Comparison of ENCODE assay signal across 20 cellular contexts in the genomic region with DNA sequence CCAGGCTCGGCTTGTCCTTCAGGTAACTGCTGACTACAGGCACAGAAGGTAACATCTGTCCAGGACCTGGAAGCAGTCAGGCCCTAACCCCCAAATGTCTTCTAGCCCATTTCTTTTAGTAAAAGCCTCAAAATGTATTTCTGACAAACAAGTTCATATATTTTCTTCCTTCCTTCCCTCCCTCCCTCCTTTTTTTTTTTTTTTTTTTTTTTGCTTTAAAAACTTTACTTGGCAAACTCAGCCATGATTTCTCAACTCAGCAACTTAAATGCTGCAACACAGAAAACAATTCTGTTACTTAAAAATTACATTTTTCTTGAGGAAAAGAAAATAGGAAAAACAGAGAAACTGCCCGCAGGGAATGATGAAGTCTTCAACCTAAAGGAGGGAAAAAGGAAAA. TPM values are rescaled to one million over a fixed set of nuclear protein-coding genes. Genes with fewer than 3 reads are reported as not detected.
DNase-seq lines count a peak whose midpoint lies in the region; ATAC-seq and TF ChIP-seq lines count a peak whose summit lies in the region.
"Had no signal": no experiment of that assay in that cellular context is flagged by ENCODE, and none has a peak within 500 bp of the region (broad histone marks: within the 10 kb centered on the region; RNA-seq: fewer than 3 reads in every experiment).

No MANE protein-coding gene starts in this region.

- H3K9me3 Mint-ChIP-seq in natural killer cell (no peaks in the 10 kb centered on the region), endodermal cell (no peaks in the 10 kb centered on the region)
- H3K9me3 Mint-ChIP-seq: CD14-positive monocyte had no signal

- H3K79me1 ChIP-seq in mesenchymal stem cell (replicated peaks; ENCODE audit: low read length, poor library complexity, severe bottlenecking), result peaks cover 37% of the 10 kb centered on the region

- H2BK120ac ChIP-seq in mesenchymal stem cell (ENCODE audit: low read depth, low read length), result no peak overlapping the region

- H2BK5ac ChIP-seq in mesenchymal stem cell (ENCODE audit: low read depth, low read length, poor library complexity, severe bottlenecking), result no peak overlapping the region

- H3K27me3 Mint-ChIP-seq in natural killer cell (ENCODE audit: low read depth in 2 of 2) (no peaks in the 10 kb centered on the region), endodermal cell (ENCODE audit: insufficient read depth) (no peaks in the 10 kb centered on the region)
- H3K27me3 Mint-ChIP-seq: activated CD4-positive, alpha-beta T cell treated with anti-CD3 and anti-CD28 coated beads for 36 hours had no signal

- no peak overlapping the region for H3K4me2 ChIP-seq in mesenchymal stem cell (ENCODE audit: low read length, poor library complexity, severe bottlenecking)

- no peak for TF ChIP-seq POLR2A in adrenal gland (IDR thresholded peaks at IDR 0.05)

- H2AK5ac ChIP-seq in mesenchymal stem cell (ENCODE audit: low read length, severe bottlenecking), result no peak overlapping the region

- no peak overlapping the region for H3K18ac ChIP-seq in mesenchymal stem cell (ENCODE audit: low read depth in 1 of 2, low read length in 2 of 2)

- H3K4me1 ChIP-seq in left ventricle myocardium inferior (peaks cover 100% of the 10 kb centered on the region), adrenal gland (replicated peaks in 1 of 2) (peaks cover 21 to 66% of the 10 kb centered on the region in 2 donors), mesenchymal stem cell (ENCODE audit: control insufficient read depth, insufficient read depth, low read depth, low read length) (peaks cover 11% of the 10 kb centered on the region), endodermal cell (ENCODE audit: control insufficient read depth, insufficient read depth, low read length) (peaks cover 3% of the 10 kb centered on the region)

- no peak overlapping the region for H3K27ac Mint-ChIP-seq in natural killer cell
- H3K27ac Mint-ChIP-seq in endodermal cell, result no peak overlapping the region

- DNase-seq in left ventricle myocardium inferior (no peak), Right ventricle myocardium superior (no peak), adrenal gland (no peak), mesenchymal stem cell (no peak), natural killer cell (no peak), NCI-H1048 (lab: John Stamatoyannopoulos, UW) (no peak), NCI-H1092 treated with DMSO at 0.1 percent for 48 hours (lab: John Stamatoyannopoulos, UW) (no peak), endodermal cell (no peak)
- DNase-seq: activated CD8-positive, alpha-beta memory T cell treated with anti-CD3 and anti-CD28 coated beads, Interleukin-2, amount 50 U/mL, for 4 hours; activated gamma-delta T cell; GDM1; immature natural killer cell; lower lobe of right lung; NCI-H774; spleen had no signal

- H3K4me1 Mint-ChIP-seq in natural killer cell (peaks cover 22 to 32% of the 10 kb centered on the region in 2 donors), endodermal cell (peaks cover 10% of the 10 kb centered on the region)

- H3K14ac ChIP-seq in mesenchymal stem cell (ENCODE audit: low read length in 2 of 2), result no peak overlapping the region

- intact Hi-C loops in left ventricle myocardium inferior (cut with micrococcal nuclease), result loop anchor here (10.0 kb wide), 1 partner anchor 84 kb away; no protein-coding TSS in a partner anchor
- intact Hi-C loops in Right ventricle myocardium superior (cut with DNase I), result loop anchor here (10.0 kb wide), 2 partner anchors 64 to 94 kb away; partner anchors contain the start of gene C6orf89
- intact Hi-C loops in adrenal gland (cut with DNase I), result loop anchor here (5.0 to 10.0 kb wide), 3 partner anchors 54 to 91 kb away; partner anchors contain the start of gene C6orf89 (in 1 of the 2)
- intact Hi-C loops in natural killer cell (cut with micrococcal nuclease), result no loop called here

- ATAC-seq in Right ventricle myocardium superior (ENCODE audit: poor library complexity) (no peak), natural killer cell (no peak)
- ATAC-seq: HepG2 had no signal

- no peak overlapping the region for H3K4ac ChIP-seq in mesenchymal stem cell (ENCODE audit: low read depth in 1 of 2, low read length in 2 of 2)

- no peak overlapping the region for H2BK12ac ChIP-seq in mesenchymal stem cell (ENCODE audit: low read length in 2 of 2)

- H3K36me3 Mint-ChIP-seq in natural killer cell (no peaks in the 10 kb centered on the region), endodermal cell (ENCODE audit: low read depth) (peaks cover 61% of the 10 kb centered on the region)

- H3K4me3 Mint-ChIP-seq in natural killer cell (no peak overlapping the region), endodermal cell (no peak overlapping the region)
- H3K4me3 Mint-ChIP-seq: activated CD4-positive, alpha-beta T cell treated with anti-CD3 and anti-CD28 coated beads for 36 hours; CD14-positive monocyte; immature natural killer cell had no signal

- no peak for TF ChIP-seq CTCF in left ventricle myocardium inferior (IDR thresholded peaks at IDR 0.05; ENCODE audit: borderline replicate concordance)
- no peak for TF ChIP-seq CTCF in adrenal gland (IDR thresholded peaks at IDR 0.05)
- no peak for TF ChIP-seq CTCF in natural killer cell (IDR thresholded peaks at IDR 0.05)
- no peak for TF ChIP-seq CTCF in endodermal cell (conservative IDR thresholded peaks at IDR 0.05)

- peaks cover 55% of the 10 kb centered on the region for H3K36me3 ChIP-seq in left ventricle myocardium inferior
- peaks cover 0 to 58% of the 10 kb centered on the region in 2 donors for H3K36me3 ChIP-seq in adrenal gland (replicated peaks in 1 of 2)
- H3K36me3 ChIP-seq in mesenchymal stem cell (ENCODE audit: control insufficient read depth in 1 of 2, insufficient read depth in 2 of 2, low read depth in 1 of 2, low read length in 2 of 2), result peaks cover 54 to 64% of the 10 kb centered on the region in 2 experiments
- peaks cover 92% of the 10 kb centered on the region for H3K36me3 ChIP-seq in endodermal cell (ENCODE audit: control insufficient read depth, insufficient read depth, low read length)

- no peaks in the 10 kb centered on the region for H3K27me3 ChIP-seq in left ventricle myocardium inferior (ENCODE audit: low read depth)
- H3K27me3 ChIP-seq in adrenal gland, result no peaks in the 10 kb centered on the region
- no peaks in the 10 kb centered on the region for H3K27me3 ChIP-seq in mesenchymal stem cell (ENCODE audit: control insufficient read depth in 1 of 2, insufficient read depth in 1 of 2, low read length in 2 of 2)
- H3K27me3 ChIP-seq in endodermal cell (ENCODE audit: control insufficient read depth, insufficient read depth, low read length, poor library complexity, severe bottlenecking), result no peaks in the 10 kb centered on the region
- H3K27me3 ChIP-seq: spleen had no signal

- 49 to 57% (median 55%) methylated on average over 2 of the region's 2 CpGs for WGBS in adrenal gland, 4 donors
- 100% methylated on average over 2 of the region's 2 CpGs for WGBS in mesenchymal stem cell
- WGBS in endodermal cell (ENCODE audit: insufficient coverage in 1 of 2, insufficient read length in 1 of 2), 2 experiments, result 87 to 92% methylated on average over 1 to 2 of the region's 2 CpGs

- no peak overlapping the region for H4K91ac ChIP-seq in mesenchymal stem cell (ENCODE audit: low read length)

- H3K23ac ChIP-seq in mesenchymal stem cell (ENCODE audit: low read length in 2 of 2), result no peak overlapping the region

- H4K8ac ChIP-seq in mesenchymal stem cell (ENCODE audit: low read length), result no peak overlapping the region

- H3K9ac ChIP-seq in mesenchymal stem cell (ENCODE audit: low read length) (peak overlapping the region; percentile 56), endodermal cell (ENCODE audit: extremely low read depth, low read length, poor library complexity, severe bottlenecking) (no peak overlapping the region)

- peak overlapping the region; percentile 85 for H3K27ac ChIP-seq in left ventricle myocardium inferior (replicated peaks)
- H3K27ac ChIP-seq in adrenal gland, result peak overlapping the region in 3 of 5 donors; percentile 60 to 90 (median 84)
- H3K27ac ChIP-seq in mesenchymal stem cell (ENCODE audit: low read length, poor library complexity, severe bottlenecking), result no peak overlapping the region
- no peak overlapping the region for H3K27ac ChIP-seq in endodermal cell (ENCODE audit: low read depth, low read length)
- H3K27ac ChIP-seq: lower lobe of right lung, spleen had no signal

- H2BK15ac ChIP-seq in mesenchymal stem cell (ENCODE audit: low read depth, poor library complexity, severe bottlenecking), result no peak overlapping the region

- H3K4me3 ChIP-seq in left ventricle myocardium inferior (no peak overlapping the region), adrenal gland (no peak overlapping the region), mesenchymal stem cell (ENCODE audit: insufficient read depth in 1 of 2, low read depth in 1 of 2, low read length in 2 of 2) (no peak overlapping the region), endodermal cell (ENCODE audit: low read length) (no peak overlapping the region)
- H3K4me3 ChIP-seq: lower lobe of right lung, spleen had no signal

- H3K9me3 ChIP-seq in left ventricle myocardium inferior (replicated peaks), result no peaks in the 10 kb centered on the region
- no peaks in the 10 kb centered on the region for H3K9me3 ChIP-seq in adrenal gland (replicated peaks in 1 of 3)
- H3K9me3 ChIP-seq in mesenchymal stem cell (ENCODE audit: control insufficient read depth, low read length), result no peaks in the 10 kb centered on the region
- no peaks in the 10 kb centered on the region for H3K9me3 ChIP-seq in endodermal cell (ENCODE audit: control insufficient read depth, low read length)
- H3K9me3 ChIP-seq: lower lobe of right lung, spleen had no signal

- no peak overlapping the region for H2AFZ ChIP-seq in mesenchymal stem cell (ENCODE audit: low read depth, low read length)

RNA-seq across cellular contexts. Expression of gene MTCH1, which starts 7.3 kb away (rescaled TPM):
- total RNA-seq in left ventricle myocardium inferior (162 TPM), Right ventricle myocardium superior (205 TPM), adrenal gland (100 to 1,000 TPM; 260 to 523 (median 363) TPM), natural killer cell (100 to 1,000 TPM; 158 to 180 (median 162) TPM), endodermal cell (100 to 1,000 TPM; 226 to 235 TPM)
- 100 to 1,000 TPM; 116 to 481 (median 200) TPM for polyA plus RNA-seq in adrenal gland
- polyA plus RNA-seq in mesenchymal stem cell (2013, experiment 1 of 2), result 154 TPM
- polyA plus RNA-seq in mesenchymal stem cell (2013, experiment 2 of 2), result 157 TPM
- polyA plus RNA-seq in endodermal cell (2013, experiment 1 of 2), result 162 TPM
- polyA plus RNA-seq in endodermal cell (2013, experiment 2 of 2), result 156 TPM

RNA-seq across cellular contexts. Expression of gene PI16, which starts 24.1 kb away (rescaled TPM):
- total RNA-seq in left ventricle myocardium inferior (25.9 TPM), Right ventricle myocardium superior (27.8 TPM), adrenal gland (1 to 10 TPM in 2 of 8 donors, under 1 TPM in 5, not detected in 1; 0.12 to 4.7 (median 0.55) TPM), natural killer cell (1 to 10 TPM in 2 of 3 donors, under 1 TPM in 1; 0.33 to 1.8 (median 1.1) TPM), endodermal cell (not detected)
- 1 to 10 TPM in 2 of 3 donors, under 1 TPM in 1; 0.29 to 9.3 (median 7.4) TPM for polyA plus RNA-seq in adrenal gland
- not detected for polyA plus RNA-seq in mesenchymal stem cell (2013, experiment 1 of 2)
- not detected for polyA plus RNA-seq in mesenchymal stem cell (2013, experiment 2 of 2)
- not detected for polyA plus RNA-seq in endodermal cell (2013, experiment 1 of 2)
- not detected for polyA plus RNA-seq in endodermal cell (2013, experiment 2 of 2)
- total RNA-seq: HepG2, M059J, renal cortical epithelial cell had no signal
- polyA plus RNA-seq: HepG2 had no signal

RNA-seq across cellular contexts. Expression of gene FGD2, which starts 26.8 kb away (rescaled TPM):
- total RNA-seq in left ventricle myocardium inferior (6.0 TPM), Right ventricle myocardium superior (5.7 TPM), adrenal gland (100 to 1,000 TPM in 1 of 8 donors, 10 to 100 TPM in 7; 18.3 to 117 (median 35.7) TPM), natural killer cell (10 to 100 TPM in 2 of 3 donors, 1 to 10 TPM in 1; 6.3 to 22.3 (median 14.1) TPM), endodermal cell (not detected)
- 10 to 100 TPM in 1 of 3 donors, 1 to 10 TPM in 2; 3.7 to 28.7 (median 6.9) TPM for polyA plus RNA-seq in adrenal gland
- 0.03 TPM for polyA plus RNA-seq in mesenchymal stem cell (2013, experiment 1 of 2)
- polyA plus RNA-seq in mesenchymal stem cell (2013, experiment 2 of 2), result not detected
- polyA plus RNA-seq in endodermal cell (2013, experiment 1 of 2), result not detected
- not detected for polyA plus RNA-seq in endodermal cell (2013, experiment 2 of 2)
- total RNA-seq: HepG2, M059J had no signal
- polyA plus RNA-seq: HepG2 had no signal

Comparison
In these comparisons a context has a peak if more than half of its experiments do, and no peak if none do; other contexts are left out.
1. H3K27ac ChIP-seq: peak in left ventricle myocardium inferior (single experiment) and adrenal gland (3 of 5); none in mesenchymal stem cell (single experiment) and endodermal cell (single experiment).